16 cellular contexts compared by ENCODE assay signal in the genomic region with DNA sequence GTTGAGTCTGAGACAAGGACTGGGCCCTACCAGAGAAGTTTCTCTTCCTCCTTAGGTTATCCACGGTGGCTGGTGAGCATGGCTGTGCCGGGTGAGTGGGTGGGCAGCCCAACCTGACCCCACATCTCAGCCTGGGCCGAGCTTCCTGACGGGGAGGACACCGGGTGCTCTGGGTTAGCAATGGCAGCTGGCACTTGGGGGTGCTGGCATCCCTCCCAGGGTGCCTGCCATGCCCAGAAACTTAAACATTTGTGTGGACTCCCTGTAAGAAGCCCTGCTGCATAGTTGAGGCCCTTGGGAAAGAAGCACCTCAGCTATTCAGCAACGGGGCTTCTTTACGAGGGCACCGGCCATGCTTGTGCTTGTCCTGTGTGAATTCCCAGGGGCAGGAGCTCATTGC. TPM values are rescaled to one million over a fixed set of nuclear protein-coding genes. Genes with fewer than 3 reads are reported as not detected.
DNase-seq lines count a peak whose midpoint lies in the region; FAIRE-seq and TF ChIP-seq lines count a peak whose summit lies in the region.
"Had no signal": no experiment of that assay in that cellular context is flagged by ENCODE, and none has a peak within 500 bp of the region (broad histone marks: within the 10 kb centered on the region; RNA-seq: fewer than 3 reads in every experiment).

No MANE protein-coding gene starts in this region.

- FAIRE-seq in GM12891 (lab: Jason Lieb, UNC), result no peak
- FAIRE-seq: bronchial epithelial cell, RCC 7860 had no signal

- H3K9me3 ChIP-seq in iPS-18a (ENCODE audit: control insufficient read depth, low read depth, low read length) (no peaks in the 10 kb centered on the region), skeletal muscle tissue (ENCODE audit: control insufficient read depth in 3 of 3, low read length in 3 of 3) (no peaks in the 10 kb centered on the region)

- H3K27ac Mint-ChIP-seq in progenitor cell of endocrine pancreas, result no peak overlapping the region

- no peak for TF ChIP-seq POLR2A in GM12891 (IDR thresholded peaks at IDR 0.05; ENCODE audit: low read depth, low read length)

- H3K4me1 ChIP-seq in iPS-18a (ENCODE audit: control insufficient read depth, low read depth, low read length) (peaks cover 36% of the 10 kb centered on the region), skeletal muscle tissue (ENCODE audit: control insufficient read depth in 3 of 3, insufficient read depth in 3 of 3, low read length in 3 of 3) (peaks cover 18 to 23% (median 20%) of the 10 kb centered on the region in 3 donors)

- H3K36me3 ChIP-seq in iPS-18a (ENCODE audit: control insufficient read depth, low read depth, low read length), result no peaks in the 10 kb centered on the region
- H3K36me3 ChIP-seq in skeletal muscle tissue (ENCODE audit: control insufficient read depth in 3 of 3, insufficient read depth in 3 of 3, low read length in 3 of 3), result no peaks in the 10 kb centered on the region

- H3K27me3 Mint-ChIP-seq in progenitor cell of endocrine pancreas, result peaks cover 9% of the 10 kb centered on the region

- H3K9me3 Mint-ChIP-seq in progenitor cell of endocrine pancreas (ENCODE audit: low read depth), result no peaks in the 10 kb centered on the region

- no peak overlapping the region for H3K4me3 Mint-ChIP-seq in progenitor cell of endocrine pancreas (ENCODE audit: low read depth)

- peaks cover 8% of the 10 kb centered on the region for H3K4me1 Mint-ChIP-seq in progenitor cell of endocrine pancreas (ENCODE audit: low read depth)

- H3K36me3 Mint-ChIP-seq in progenitor cell of endocrine pancreas (ENCODE audit: insufficient read depth), result no peaks in the 10 kb centered on the region

- H3K4me3 ChIP-seq in iPS-18a (ENCODE audit: low read length), result no peak overlapping the region
- H3K4me3 ChIP-seq in skeletal muscle tissue (ENCODE audit: low read length in 3 of 3), result no peak overlapping the region

- no peak for DNase-seq in GM12891 (ENCODE audit: insufficient read length, low spot score)
- DNase-seq in AG08395 (ENCODE audit: low spot score), result no peak
- no peak for DNase-seq in T-helper 9 cell
- DNase-seq in progenitor cell of endocrine pancreas (ENCODE audit: low spot score, unreplicated experiment), result no peak
- DNase-seq in NCI-H2171 treated with DMSO at 0.1 percent for 48 hours (lab: John Stamatoyannopoulos, UW), result no peak
- DNase-seq: NCI-H1417 treated with DMSO at 0.1 percent for 48 hours; stimulated activated CD4-positive, alpha-beta T cell treated with anti-CD3 and anti-CD28 coated beads, Interleukin-4, amount 100 ng/mL, for 24 hours; stimulated activated naive CD4-positive, alpha-beta T cell treated with Interleukin-2 at 50 U/mL for 16 hours; T-helper 2 cell had no signal

- no peak for TF ChIP-seq CTCF in progenitor cell of endocrine pancreas (IDR thresholded peaks at IDR 0.05; ENCODE audit: unreplicated experiment)

- peak overlapping the region; percentile 12 for H3K9ac ChIP-seq in iPS-18a (ENCODE audit: low read length)
- no peak overlapping the region for H3K9ac ChIP-seq in skeletal muscle tissue (ENCODE audit: low read depth in 1 of 3, low read length in 3 of 3)

- H3K27me3 ChIP-seq in iPS-18a (ENCODE audit: control insufficient read depth, insufficient read depth, low read length) (no peaks in the 10 kb centered on the region), skeletal muscle tissue (ENCODE audit: control insufficient read depth in 3 of 3, insufficient read depth in 3 of 3, low read length in 3 of 3) (no peaks in the 10 kb centered on the region)

- H3K27ac ChIP-seq in angular gyrus (ENCODE audit: low read depth, low read length) (peak overlapping the region; percentile 57), iPS-18a (ENCODE audit: low read length) (no peak overlapping the region), skeletal muscle tissue (ENCODE audit: low read depth, low read length) (peak overlapping the region; percentile 52)
- H3K27ac ChIP-seq: C4-2B had no signal

TF ChIP-seq in GM12891, 5 proteins besides CTCF, POLR2A, EP300 and RAD21:
- no peak for TF ChIP-seq POU2F2 (IDR thresholded peaks at IDR 0.05; ENCODE audit: low read depth, low read length)
- peak; percentile 47; the same call in 1 of the 2 replicates for TF ChIP-seq SPI1 (IDR thresholded peaks at IDR 0.05; ENCODE audit: low read depth, low read length)
- TF ChIP-seq PAX5 (IDR thresholded peaks at IDR 0.05; ENCODE audit: insufficient read depth, low read length, severe bottlenecking), result no peak
- TF ChIP-seq TAF1 (IDR thresholded peaks at IDR 0.05; ENCODE audit: low read depth, low read length), result no peak
TF ChIP-seq in GM12891: peak in this region for 1.

RNA-seq across cellular contexts. Expression of a gene that starts 33.9 kb away (rescaled TPM):
- polyA plus RNA-seq in GM12891 (2012; ENCODE audit: low read depth, missing spikeins), result not detected
- total RNA-seq in skeletal muscle tissue (11.5 TPM), progenitor cell of endocrine pancreas (not detected in 2 replicates)
- total RNA-seq: NCI-H460 had no signal

Comparison
In these comparisons a context has a peak if more than half of its experiments do, and no peak if none do; other contexts are left out.
1. RNA of a gene that starts 33.9 kb away (total RNA-seq): 11.5 TPM in skeletal muscle tissue (single experiment); not detected in progenitor cell of endocrine pancreas; every median in the first group is over 10 times any median in the second.